27 cellular contexts compared by ENCODE assay signal in the genomic region with DNA sequence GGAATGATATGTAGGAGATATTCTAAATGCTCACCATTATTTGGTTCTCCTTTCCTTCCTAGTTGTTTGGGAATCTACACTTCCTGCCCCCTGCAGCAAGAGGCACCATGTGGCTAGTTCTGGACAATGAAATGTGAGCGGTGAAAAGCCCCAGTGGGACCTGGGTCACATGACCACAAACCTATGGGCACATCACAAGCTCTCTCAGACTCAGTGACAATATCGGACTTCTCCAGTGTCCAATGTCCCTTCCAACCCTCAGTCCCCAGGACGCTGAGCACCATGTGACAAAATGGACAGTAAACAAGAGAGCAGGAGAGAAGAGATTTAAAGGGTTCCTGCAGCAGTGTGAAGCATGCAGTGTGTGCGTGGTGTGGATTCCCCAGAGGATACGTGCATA. TPM values are rescaled to one million over a fixed set of nuclear protein-coding genes. Genes with fewer than 3 reads are reported as not detected.
DNase-seq lines count a peak whose midpoint lies in the region; ATAC-seq, FAIRE-seq and TF ChIP-seq lines count a peak whose summit lies in the region.
"Had no signal": no experiment of that assay in that cellular context is flagged by ENCODE, and none has a peak within 500 bp of the region (broad histone marks: within the 10 kb centered on the region; RNA-seq: fewer than 3 reads in every experiment).

No MANE protein-coding gene starts in this region.

- H3K4me1 Mint-ChIP-seq in activated CD4-positive, alpha-beta T cell treated with anti-CD3 and anti-CD28 coated beads, Interleukin-2, amount 10 ng/mL, durations not matched to agents 7 days and 5 days = peaks cover 5% of the 10 kb centered on the region

- POLR2A ChIA-PET in HEK293 (lab: Yijun Ruan, JAX) = interaction anchor here (0.6 kb wide), 1 partner anchor 31 kb away, joined by 3 read pairs; no protein-coding TSS in a partner anchor
- POLR2A ChIA-PET in activated CD4-positive, alpha-beta T cell treated with anti-CD3 and anti-CD28 coated beads, Interleukin-2, amount 10 ng/mL, durations not matched to agents 7 days and 5 days (lab: Charles Lee) = no interaction called here

- H3K9me3 ChIP-seq in HEK293 (ENCODE audit: control insufficient read depth, insufficient read depth, low read depth, low read length) (no peaks in the 10 kb centered on the region), RWPE2 (ENCODE audit: severe bottlenecking) (no peaks in the 10 kb centered on the region), keratinocyte (ENCODE audit: control insufficient read depth, low read depth, low read length) (no peaks in the 10 kb centered on the region)
- H3K9me3 ChIP-seq: ovary had no signal

- no peaks in the 10 kb centered on the region for H3K9me3 Mint-ChIP-seq in activated CD4-positive, alpha-beta T cell treated with anti-CD3 and anti-CD28 coated beads, Interleukin-2, amount 10 ng/mL, durations not matched to agents 7 days and 5 days

- no peak overlapping the region for H2AFZ ChIP-seq in keratinocyte (ENCODE audit: control insufficient read depth, low read length)
- H2AFZ ChIP-seq: PC-9 had no signal

- H3K4me1 ChIP-seq in HEK293 (ENCODE audit: control insufficient read depth, insufficient read depth, low read length) = peaks cover 9% of the 10 kb centered on the region
- peaks cover 23% of the 10 kb centered on the region for H3K4me1 ChIP-seq in RWPE2 (ENCODE audit: insufficient read depth, poor library complexity, severe bottlenecking)
- H3K4me1 ChIP-seq in keratinocyte (ENCODE audit: control insufficient read depth, extremely low read depth, insufficient read depth, low read length) = peaks cover 53% of the 10 kb centered on the region
- H3K4me1 ChIP-seq: breast epithelium had no signal

- H3K27ac ChIP-seq in HEK293 (ENCODE audit: extremely low read depth, low read depth, low read length) (no peak overlapping the region), RWPE2 (ENCODE audit: poor library complexity, severe bottlenecking) (peak overlapping the region; percentile 34), keratinocyte (ENCODE audit: control insufficient read depth, insufficient read depth, low read length) (no peak overlapping the region)
- H3K27ac ChIP-seq: breast epithelium, KMS-11, left ventricle myocardium inferior, ovary, tibial artery had no signal

- H3K4me3 ChIP-seq in HEK293 (ENCODE audit: low read depth, low read length) = no peak overlapping the region
- H3K4me3 ChIP-seq in RWPE2 (ENCODE audit: severe bottlenecking) = no peak overlapping the region
- no peak overlapping the region for H3K4me3 ChIP-seq in keratinocyte (ENCODE audit: control insufficient read depth in 2 of 3, extremely low read depth in 1 of 3, insufficient read depth in 2 of 3, low read depth in 1 of 3, low read length in 3 of 3)
- H3K4me3 ChIP-seq: breast epithelium, left ventricle myocardium inferior, ovary, PC-9, tibial artery had no signal

- H3K79me2 ChIP-seq in keratinocyte (ENCODE audit: control insufficient read depth, insufficient read depth, low read length) = no peaks in the 10 kb centered on the region

- H3K27me3 ChIP-seq in RWPE2 (ENCODE audit: insufficient read depth, poor library complexity, severe bottlenecking) (no peaks in the 10 kb centered on the region), keratinocyte (ENCODE audit: control insufficient read depth, extremely low read depth, insufficient read depth, low read length) (no peaks in the 10 kb centered on the region)
- H3K27me3 ChIP-seq: breast epithelium, ovary had no signal

- no peaks in the 10 kb centered on the region for H4K20me1 ChIP-seq in keratinocyte (ENCODE audit: control insufficient read depth, extremely low read depth, insufficient read depth, low read length)

- H3K4me2 ChIP-seq in keratinocyte (ENCODE audit: control insufficient read depth, extremely low read depth, insufficient read depth, low read depth, low read length) = peak overlapping the region; percentile 7
- H3K4me2 ChIP-seq: KMS-11 had no signal

- TF ChIP-seq CTCF in HEK293 (tag by site-specific recombination; IDR thresholded peaks at IDR 0.05) (no peak), RWPE2 (IDR thresholded peaks at IDR 0.05; ENCODE audit: poor library complexity, severe bottlenecking) (no peak), keratinocyte (optimal IDR thresholded peaks at IDR 0.05 in 1 of 3, IDR thresholded peaks at IDR 0.05 in 1 of 3, conservative IDR thresholded peaks at IDR 0.05 in 1 of 3; ENCODE audit: extremely low read depth in 1 of 3, insufficient read depth in 2 of 3, low read length in 3 of 3) (no peak)

- H3K36me3 Mint-ChIP-seq in activated CD4-positive, alpha-beta T cell treated with anti-CD3 and anti-CD28 coated beads, Interleukin-2, amount 10 ng/mL, durations not matched to agents 7 days and 5 days (ENCODE audit: low read depth) = peaks cover 3% of the 10 kb centered on the region
- H3K36me3 Mint-ChIP-seq: activated naive CD8-positive, alpha-beta T cell had no signal

- CTCF ChIA-PET in HEK293 (lab: Yijun Ruan, JAX) = interaction anchor here (0.7 to 1.0 kb wide), 2 partner anchors 71 to 85 kb away, joined by 3 read pairs; no protein-coding TSS in a partner anchor
- CTCF ChIA-PET in activated CD4-positive, alpha-beta T cell treated with anti-CD3 and anti-CD28 coated beads, Interleukin-2, amount 10 ng/mL, durations not matched to agents 7 days and 5 days (lab: Charles Lee) = no interaction called here

- no peak overlapping the region for H3K4me3 Mint-ChIP-seq in activated CD4-positive, alpha-beta T cell treated with anti-CD3 and anti-CD28 coated beads, Interleukin-2, amount 10 ng/mL, durations not matched to agents 7 days and 5 days
- H3K4me3 Mint-ChIP-seq: activated naive CD8-positive, alpha-beta T cell; T-helper 2 cell treated with Interferon-gamma antibody and Interleukin-4, amounts not matched to agents 5 μg/mL and 100 μg/mL, for 36 hours had no signal

- dilution Hi-C loops in keratinocyte (cut with MboI; ENCODE audit: extremely low pct_ligation_motif_present, low sequenced_read_pairs) = loop anchor here (10.0 kb wide), 1 partner anchor 54 kb away; no protein-coding TSS in a partner anchor

- no peak for ATAC-seq in RWPE2 (ENCODE audit: low read depth)
- ATAC-seq in GM18909 (IDR thresholded peaks at IDR 0.05; ENCODE audit: poor library complexity, unreplicated experiment) = no peak

- DNase-seq in DMS153 (lab: John Stamatoyannopoulos, UW) (peak; percentile 40), RWPE2 (ENCODE audit: low spot score) (no peak), keratinocyte (ENCODE audit: low read depth, low spot score) (no peak), hypothalamus (lab: John Stamatoyannopoulos, UW) (no peak)
- DNase-seq in activated CD4-positive, alpha-beta T cell treated with anti-CD3 and anti-CD28 coated beads, Interleukin-2, amount 10 ng/mL, durations not matched to agents 7 days and 5 days = no peak
- DNase-seq: activated T-cell treated with anti-CD3 and anti-CD28 coated beads for 4 hours; C1 segment of cervical spinal cord; left ventricle myocardium inferior; MM.1S; NCI-H2107; ovary; Right ventricle myocardium superior; stimulated activated CD4-positive, alpha-beta T cell treated with anti-CD3 and anti-CD28 coated beads, Interleukin-15, amount 100 ng/mL, for 24 hours; stimulated activated CD4-positive, alpha-beta T cell treated with anti-CD3 and anti-CD28 coated beads, Interleukin-4, amount 100 ng/mL, for 4 hours; tibial artery had no signal

- H3K27ac Mint-ChIP-seq in activated CD4-positive, alpha-beta T cell treated with anti-CD3 and anti-CD28 coated beads, Interleukin-2, amount 10 ng/mL, durations not matched to agents 7 days and 5 days = no peak overlapping the region
- H3K27ac Mint-ChIP-seq: activated naive CD8-positive, alpha-beta T cell; T-helper 2 cell treated with Interferon-gamma antibody and Interleukin-4, amounts not matched to agents 5 μg/mL and 100 μg/mL, for 36 hours had no signal

- no peaks in the 10 kb centered on the region for H3K9me1 ChIP-seq in keratinocyte (ENCODE audit: control insufficient read depth, extremely low read depth, insufficient read depth, low read length)

- H3K36me3 ChIP-seq in HEK293 (ENCODE audit: control insufficient read depth in 2 of 2, insufficient read depth in 1 of 2, low read length in 2 of 2) (no peaks in the 10 kb centered on the region), RWPE2 (ENCODE audit: low read depth) (no peaks in the 10 kb centered on the region), keratinocyte (ENCODE audit: control insufficient read depth in 2 of 2, extremely low read depth in 1 of 2, insufficient read depth in 2 of 2, low read length in 2 of 2) (no peaks in the 10 kb centered on the region)
- H3K36me3 ChIP-seq: breast epithelium, left ventricle myocardium inferior, ovary, tibial artery had no signal

- no peak for FAIRE-seq in keratinocyte (lab: Jason Lieb, UNC)
- FAIRE-seq: D721Med, GM18507 had no signal

- H3K9ac ChIP-seq in keratinocyte (ENCODE audit: control insufficient read depth, extremely low read depth, insufficient read depth, low read length) = no peak overlapping the region
- H3K9ac ChIP-seq: KMS-11 had no signal

- peaks cover 29% of the 10 kb centered on the region for H3K27me3 Mint-ChIP-seq in activated CD4-positive, alpha-beta T cell treated with anti-CD3 and anti-CD28 coated beads, Interleukin-2, amount 10 ng/mL, durations not matched to agents 7 days and 5 days

TF ChIP-seq in HEK293, 187 proteins besides CTCF, POLR2A, EP300 and RAD21:
- TF ChIP-seq ZNF600 (tag by site-specific recombination; IDR thresholded peaks at IDR 0.05) (peak; percentile 70), KLF8 (tag by site-specific recombination; IDR thresholded peaks at IDR 0.05) (no peak), ZIC2 (tag by site-specific recombination; IDR thresholded peaks at IDR 0.05) (0 out of 2 replicates have a peak, but pooled peaks have one; percentile 13)

RNA-seq across cellular contexts. Expression of gene FOXE1, which starts 44.6 kb away (rescaled TPM):
- polyA plus RNA-seq in keratinocyte = 0.97 to 1.9 TPM (median 1.1 TPM) in 3 replicates
- polyA plus RNA-seq in keratinocyte (2011; ENCODE audit: low read depth) = 2.5 TPM
- 1.1 and 1.4 TPM in 2 replicates for polyA plus RNA-seq in keratinocyte (2011; cell fraction: cytosol; rRNA removed)
- polyA plus RNA-seq in keratinocyte (2011; cell fraction: nucleus; rRNA removed) = 3.1 and 4.7 TPM in 2 replicates
- polyA plus RNA-seq in keratinocyte (2012; ENCODE audit: low replicate concordance) = 1.9 and 2.1 TPM in 2 replicates
- polyA minus RNA-seq in keratinocyte = 0.58 to 1.0 TPM (median 0.92 TPM) in 3 replicates
- 3.6 TPM for polyA minus RNA-seq in keratinocyte (2011; cell fraction: cytosol; rRNA and poly(A)+ RNA removed)
- 3.6 and 5.1 TPM in 2 replicates for polyA minus RNA-seq in keratinocyte (2011; cell fraction: nucleus; rRNA and poly(A)+ RNA removed)
- total RNA-seq in activated CD4-positive, alpha-beta T cell treated with anti-CD3 and anti-CD28 coated beads, Interleukin-2, amount 10 ng/mL, durations not matched to agents 7 days and 5 days = under 1 TPM in 1 of 2 experiments, not detected in 1; 0.05 TPM
- total RNA-seq: breast epithelium, chondrocyte, H4, left ventricle myocardium inferior, ovary, Right ventricle myocardium superior had no signal
- polyA plus RNA-seq: neural cell, ovary had no signal
